ENCODE assay signal across 25 cellular contexts in the genomic region with DNA sequence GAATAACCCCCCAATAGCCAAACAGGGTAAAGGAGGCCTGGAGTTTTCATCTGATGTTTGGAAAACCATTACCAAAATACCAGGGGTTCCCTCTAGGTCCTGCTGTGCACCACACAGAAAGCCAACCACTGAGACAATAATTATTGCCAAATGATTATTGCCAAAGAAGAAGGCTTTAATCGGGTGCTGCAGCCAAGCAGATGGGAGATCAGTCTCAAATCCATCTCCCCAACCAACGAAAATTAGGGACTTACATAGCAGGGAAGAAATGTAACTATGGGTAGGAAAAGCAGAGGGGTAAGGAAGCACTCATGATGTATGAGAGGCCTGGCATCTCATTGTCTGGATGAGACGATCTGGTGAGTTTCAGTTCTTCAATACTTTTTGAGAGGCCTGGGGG.
"Had no signal": no experiment of that assay in that cellular context is flagged by ENCODE, and none has a peak within 500 bp of the region (broad histone marks: within the 10 kb centered on the region; RNA-seq: fewer than 3 reads in every experiment).

No MANE protein-coding gene starts in this region.

- H3K36me3 ChIP-seq: colonic mucosa, esophagus squamous epithelium, gastrocnemius medialis, heart right ventricle, left lung, lower lobe of right lung had no signal

- H3K4me3 ChIP-seq: colonic mucosa, esophagus squamous epithelium, gastrocnemius medialis, heart right ventricle, left lung, lower lobe of right lung, mucosa of descending colon had no signal

- H3K27ac ChIP-seq: colonic mucosa, epithelial cell of prostate, esophagus squamous epithelium, gastrocnemius medialis, heart right ventricle, left lung, lower lobe of right lung had no signal

- H3K27me3 ChIP-seq: colonic mucosa, esophagus squamous epithelium, gastrocnemius medialis, left lung had no signal

- H3K9me3 ChIP-seq: colonic mucosa, esophagus squamous epithelium, gastrocnemius medialis had no signal

- H3K4me1 ChIP-seq: colonic mucosa, esophagus squamous epithelium, gastrocnemius medialis, heart right ventricle, left lung, lower lobe of right lung had no signal

- DNase-seq: colonic mucosa; cortex of kidney; effector CD8-positive, alpha-beta T cell; effector memory CD8-positive, alpha-beta T cell; endodermal cell; erythroblast; esophagus squamous epithelium; foreskin fibroblast; foreskin melanocyte; gastrocnemius medialis; glutamatergic neuron; head of caudate nucleus; heart right ventricle; hippocampal formation; left cardiac atrium; left lung; left ventricle myocardium superior; lower lobe of right lung; mesenchymal stem cell; mucosa of descending colon; naive B cell had no signal

- ATAC-seq: effector memory CD8-positive, alpha-beta T cell; esophagus mucosa; gastrocnemius medialis; heart right ventricle; left cardiac atrium; left lung; left ventricle myocardium superior; lower lobe of right lung; mucosa of descending colon had no signal

- FAIRE-seq: endometrium, keratinocyte had no signal
